In the genomic region with DNA sequence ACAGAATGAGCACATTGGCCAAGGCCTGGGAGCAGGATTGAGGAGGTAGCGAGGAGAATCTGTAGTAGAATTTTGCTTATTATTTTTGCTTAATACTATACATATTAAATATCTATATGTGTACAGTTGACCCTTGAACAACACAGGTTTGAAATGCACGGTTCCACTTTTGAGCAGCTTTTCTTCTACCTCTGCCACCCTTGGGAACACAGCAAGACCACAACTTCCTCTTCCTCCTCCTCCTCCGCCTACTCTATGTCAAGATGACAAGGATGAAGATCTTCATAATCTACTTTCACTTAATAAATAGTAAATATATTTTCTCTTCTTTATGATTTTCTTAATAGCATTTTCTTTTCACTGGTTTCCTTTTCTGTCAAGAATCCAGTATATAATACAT, we compare ENCODE assay signal across 14 cellular contexts.
DNase-seq lines count a peak whose midpoint lies in the region; ATAC-seq and TF ChIP-seq lines count a peak whose summit lies in the region.
"Had no signal": no experiment of that assay in that cellular context is flagged by ENCODE, and none has a peak within 500 bp of the region (broad histone marks: within the 10 kb centered on the region; RNA-seq: fewer than 3 reads in every experiment).

No MANE protein-coding gene starts in this region.

- peak; percentile 81 for ATAC-seq in GM19395 (IDR thresholded peaks at IDR 0.05; ENCODE audit: unreplicated experiment)
- ATAC-seq in HG02885 (IDR thresholded peaks at IDR 0.05; ENCODE audit: poor library complexity, unreplicated experiment) = peak; percentile 94
- ATAC-seq in GM19324 (IDR thresholded peaks at IDR 0.05; ENCODE audit: low FRiP score, unreplicated experiment) = no peak
- no peak for ATAC-seq in naive thymus-derived CD4-positive, alpha-beta T cell
- ATAC-seq: right lobe of liver had no signal

- H3K9me2 ChIP-seq in Karpas-422 (replicated peaks; ENCODE audit: insufficient read depth, low read length) = no peaks in the 10 kb centered on the region

- H3K36me3 ChIP-seq in BLaER1 treated with 17β-estradiol and CSF1 and Interleukin-3, amounts not matched to agents 10 nM and 100 nM = no peaks in the 10 kb centered on the region
- no peaks in the 10 kb centered on the region for H3K36me3 ChIP-seq in Karpas-422 (ENCODE audit: insufficient read depth, low read length)
- H3K36me3 ChIP-seq in naive thymus-derived CD4-positive, alpha-beta T cell (ENCODE audit: control insufficient read depth in 2 of 3, insufficient read depth in 3 of 3, low read length in 3 of 3) = no peaks in the 10 kb centered on the region
- H3K36me3 ChIP-seq: right lobe of liver, thoracic aorta had no signal

- DNase-seq in Karpas-422 = peak; percentile 84
- no peak for DNase-seq in C1 segment of cervical spinal cord (lab: John Stamatoyannopoulos, UW)
- DNase-seq in naive thymus-derived CD4-positive, alpha-beta T cell = no peak
- DNase-seq in coronary artery (ENCODE audit: low spot score) = no peak
- DNase-seq: activated CD4-positive, alpha-beta memory T cell treated with anti-CD3 and anti-CD28 coated beads for 36 hours; cerebellar nuclear complex; NCI-H1092 treated with DMSO at 0.1 percent for 48 hours; NCI-H526 treated with DMSO at 0.1 percent for 48 hours; right lobe of liver had no signal

- TF ChIP-seq CTCF in coronary artery (IDR thresholded peaks at IDR 0.05) = no peak

- no peaks in the 10 kb centered on the region for H3K27me3 ChIP-seq in BLaER1 treated with 17β-estradiol and CSF1 and Interleukin-3, amounts not matched to agents 10 nM and 100 nM
- no peaks in the 10 kb centered on the region for H3K27me3 ChIP-seq in Karpas-422 (ENCODE audit: low read length)
- H3K27me3 ChIP-seq in naive thymus-derived CD4-positive, alpha-beta T cell (ENCODE audit: control insufficient read depth in 2 of 2, insufficient read depth in 2 of 2, low read length in 2 of 2) = no peaks in the 10 kb centered on the region
- H3K27me3 ChIP-seq: right lobe of liver had no signal

- intact Hi-C loops in naive thymus-derived CD4-positive, alpha-beta T cell (cut with micrococcal nuclease) = no loop called here

- H3K9me3 Mint-ChIP-seq in naive thymus-derived CD4-positive, alpha-beta T cell = peaks cover 2 to 22% (median 4%) of the 10 kb centered on the region in 11 donors

- 0 out of 22 replicates have a peak, but pooled peaks cover 0 to 4% (median 0%) of the 10 kb centered on the region in 11 experiments for H4K20me1 ChIP-seq in BLaER1 treated with 17β-estradiol and CSF1 and Interleukin-3, amounts not matched to agents 10 nM and 100 nM
- H4K20me1 ChIP-seq in Karpas-422 (ENCODE audit: insufficient read depth, low read depth, low read length) = no peaks in the 10 kb centered on the region

- H3K4me1 ChIP-seq in BLaER1 treated with 17β-estradiol and CSF1 and Interleukin-3, amounts not matched to agents 10 nM and 100 nM = peaks cover 23 to 34% (median 31%) of the 10 kb centered on the region in 10 experiments
- H3K4me1 ChIP-seq in Karpas-422 (ENCODE audit: low read length) = peaks cover 29% of the 10 kb centered on the region
- no peaks in the 10 kb centered on the region for H3K4me1 ChIP-seq in naive thymus-derived CD4-positive, alpha-beta T cell (ENCODE audit: control insufficient read depth in 2 of 2, insufficient read depth in 2 of 2, low read length in 2 of 2)
- H3K4me1 ChIP-seq: right lobe of liver had no signal

- H3K27ac Mint-ChIP-seq in naive thymus-derived CD4-positive, alpha-beta T cell = no peak overlapping the region
- H3K27ac Mint-ChIP-seq: activated CD4-positive, alpha-beta memory T cell treated with anti-CD3 and anti-CD28 coated beads for 36 hours had no signal

- H3K4me1 Mint-ChIP-seq in naive thymus-derived CD4-positive, alpha-beta T cell = no peaks in the 10 kb centered on the region

- POLR2A ChIA-PET in naive thymus-derived CD4-positive, alpha-beta T cell (lab: Charles Lee) = no interaction called here

- H3K27ac ChIP-seq in BLaER1 treated with 17β-estradiol and CSF1 and Interleukin-3, amounts not matched to agents 10 nM and 100 nM = peak overlapping the region in 8 of 11 experiments; percentile 38 to 59 (median 45); a peak in 15 of 22 replicates
- H3K27ac ChIP-seq in Karpas-422 (ENCODE audit: low read length) = peak overlapping the region; percentile 40; the same call in 1 of the 2 replicates
- H3K27ac ChIP-seq in naive thymus-derived CD4-positive, alpha-beta T cell (ENCODE audit: low read depth, low read length) = no peak overlapping the region
- no peak overlapping the region for H3K27ac ChIP-seq in coronary artery
- H3K27ac ChIP-seq: right lobe of liver, thoracic aorta had no signal

- no peaks in the 10 kb centered on the region for H3K79me2 ChIP-seq in Karpas-422 (ENCODE audit: low read length)

- CTCF ChIA-PET in naive thymus-derived CD4-positive, alpha-beta T cell (lab: Charles Lee) = no interaction called here

- H3K27me3 Mint-ChIP-seq in naive thymus-derived CD4-positive, alpha-beta T cell = no peaks in the 10 kb centered on the region
- H3K27me3 Mint-ChIP-seq: activated CD4-positive, alpha-beta memory T cell treated with anti-CD3 and anti-CD28 coated beads for 36 hours had no signal

- no peaks in the 10 kb centered on the region for H3K36me3 Mint-ChIP-seq in naive thymus-derived CD4-positive, alpha-beta T cell
- H3K36me3 Mint-ChIP-seq: activated CD4-positive, alpha-beta memory T cell treated with anti-CD3 and anti-CD28 coated beads for 36 hours had no signal

- H3K4me2 ChIP-seq in BLaER1 treated with 17β-estradiol and CSF1 and Interleukin-3, amounts not matched to agents 10 nM and 100 nM = peak overlapping the region; percentile 54 to 79 (median 69); a peak in 21 of 22 replicates
- peak overlapping the region; percentile 40 for H3K4me2 ChIP-seq in Karpas-422 (ENCODE audit: low read depth, low read length, poor library complexity, severe bottlenecking)

- no peak overlapping the region for H3K4me3 ChIP-seq in BLaER1 treated with 17β-estradiol and CSF1 and Interleukin-3, amounts not matched to agents 10 nM and 100 nM
- H3K4me3 ChIP-seq in Karpas-422 (ENCODE audit: low read length) = 0 out of 2 replicates have a peak overlapping the region, but pooled peaks have one; percentile 7
- H3K4me3 ChIP-seq in naive thymus-derived CD4-positive, alpha-beta T cell (ENCODE audit: low read length) = no peak overlapping the region
- H3K4me3 ChIP-seq in coronary artery = no peak overlapping the region
- H3K4me3 ChIP-seq: right lobe of liver, thoracic aorta had no signal

- H3K9me3 ChIP-seq in BLaER1 treated with 17β-estradiol and CSF1 and Interleukin-3, amounts not matched to agents 10 nM and 100 nM (replicated peaks in 1 of 11) = peaks cover 5 to 10% (median 7%) of the 10 kb centered on the region in 11 experiments; a peak in 16 of 22 replicates
- H3K9me3 ChIP-seq in Karpas-422 (ENCODE audit: low read length) = no peaks in the 10 kb centered on the region; the same call in 1 of the 2 replicates
- no peaks in the 10 kb centered on the region for H3K9me3 ChIP-seq in naive thymus-derived CD4-positive, alpha-beta T cell (ENCODE audit: control insufficient read depth in 2 of 3, low read length in 3 of 3)
- H3K9me3 ChIP-seq: right lobe of liver, thoracic aorta had no signal

- H3K4me3 Mint-ChIP-seq in naive thymus-derived CD4-positive, alpha-beta T cell = no peak overlapping the region
- H3K4me3 Mint-ChIP-seq: activated CD4-positive, alpha-beta memory T cell treated with anti-CD3 and anti-CD28 coated beads for 36 hours had no signal

- H2AFZ ChIP-seq in Karpas-422 (ENCODE audit: low read length) = no peak overlapping the region

- H3K9ac ChIP-seq in BLaER1 treated with 17β-estradiol and CSF1 and Interleukin-3, amounts not matched to agents 10 nM and 100 nM = peak overlapping the region in 2 of 11 experiments; percentile 22 to 27; a peak in 2 of 22 replicates
- H3K9ac ChIP-seq in Karpas-422 (ENCODE audit: low read length) = no peak overlapping the region

Comparison
In these comparisons a context has a peak if more than half of its experiments do, and no peak if none do; other contexts are left out.
1. H3K27ac ChIP-seq: peak in BLaER1 treated with 17β-estradiol and CSF1 and Interleukin-3, amounts not matched to agents 10 nM and 100 nM (8 of 11) and Karpas-422 (single experiment); none in naive thymus-derived CD4-positive, alpha-beta T cell (single experiment) and coronary artery (0 of 2).
2. ATAC-seq: peak in GM19395 (single experiment) and HG02885 (single experiment); none in GM19324 (single experiment) and naive thymus-derived CD4-positive, alpha-beta T cell (single experiment).